Comparison of ENCODE assay signal across 8 cellular contexts in the genomic region with DNA sequence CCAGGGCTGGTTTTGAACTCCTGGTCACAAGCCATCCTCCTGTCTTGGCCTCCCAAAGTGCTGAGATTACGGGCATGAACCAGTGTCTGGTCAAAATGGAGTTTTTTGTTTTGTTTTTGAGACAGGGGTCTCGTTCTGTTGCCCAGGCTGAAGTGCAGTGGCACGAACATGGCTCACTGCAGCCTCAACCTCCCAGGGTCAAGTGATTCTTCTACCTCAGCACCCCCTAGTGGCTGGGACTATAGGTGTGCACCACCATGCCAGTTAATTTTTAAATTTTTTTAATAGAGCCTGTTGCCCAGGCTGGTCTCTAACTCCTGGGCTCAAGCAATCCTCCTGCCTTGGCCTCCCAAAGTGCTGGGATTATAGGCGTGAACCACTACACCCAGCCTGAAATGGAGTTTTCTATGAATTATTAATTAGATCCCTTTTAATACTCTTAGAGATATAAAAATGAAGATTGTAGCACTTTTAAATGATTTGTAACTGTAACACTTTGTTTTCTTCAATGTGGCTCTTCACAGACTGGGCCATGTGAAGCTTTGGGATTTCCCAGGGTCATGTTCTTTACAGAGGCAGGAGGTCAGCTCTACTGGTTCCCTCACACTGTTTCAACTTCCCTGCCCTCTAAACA.
DNase-seq lines count a peak whose midpoint lies in the region; ATAC-seq, FAIRE-seq and TF ChIP-seq lines count a peak whose summit lies in the region.

No MANE protein-coding gene starts in this region.

- no peak for ATAC-seq in stimulated activated naive B cell treated with anti-CD40 and anti-IgM and Interleukin-4, amounts not matched to agents 10 μg/mL and 1 μg/mL and 100 μg/mL, for 72 hours (replicated peaks)
- ATAC-seq in HG03439 (IDR thresholded peaks at IDR 0.05; ENCODE audit: unreplicated experiment) (no peak), GM21360 (IDR thresholded peaks at IDR 0.05; ENCODE audit: unreplicated experiment) (no peak)

- peak; percentile 51 for DNase-seq in activated CD4-positive, alpha-beta T cell treated with anti-CD3 and anti-CD28 coated beads for 48 hours
- no peak for DNase-seq in activated CD4-positive, alpha-beta T cell treated with anti-CD3 and anti-CD28 coated beads, Interleukin-2, amount 50 U/mL, for 4 hours
- DNase-seq in RPMI8226 (peak; percentile 37), foreskin fibroblast (peak in 1 of 2 donors; percentile 72), D721Med (ENCODE audit: insufficient read length, low spot score) (no peak)
- peak; percentile 13 for DNase-seq in stimulated activated naive B cell treated with anti-CD40 and anti-IgM and Interleukin-4, amounts not matched to agents 10 μg/mL and 1 μg/mL and 100 μg/mL, for 72 hours

- no peak overlapping the region for H3K27ac Mint-ChIP-seq in stimulated activated naive B cell treated with anti-CD40 and anti-IgM and Interleukin-4, amounts not matched to agents 10 μg/mL and 1 μg/mL and 100 μg/mL, for 72 hours

- FAIRE-seq in D721Med (lab: Jason Lieb, UNC), result no peak

- H3K4me1 Mint-ChIP-seq in stimulated activated naive B cell treated with anti-CD40 and anti-IgM and Interleukin-4, amounts not matched to agents 10 μg/mL and 1 μg/mL and 100 μg/mL, for 72 hours, result peaks cover 24 to 40% of the 10 kb centered on the region in 2 donors

- H3K27me3 Mint-ChIP-seq in stimulated activated naive B cell treated with anti-CD40 and anti-IgM and Interleukin-4, amounts not matched to agents 10 μg/mL and 1 μg/mL and 100 μg/mL, for 72 hours, result peaks cover 0 to 6% of the 10 kb centered on the region in 2 donors

- TF ChIP-seq CTCF in foreskin fibroblast (IDR thresholded peaks at IDR 0.05; ENCODE audit: low read depth, low read length), result peak; percentile 50
- no peak for TF ChIP-seq CTCF in D721Med (IDR thresholded peaks at IDR 0.05; ENCODE audit: insufficient read depth, missing control alignments)

- H3K4me3 Mint-ChIP-seq in stimulated activated naive B cell treated with anti-CD40 and anti-IgM and Interleukin-4, amounts not matched to agents 10 μg/mL and 1 μg/mL and 100 μg/mL, for 72 hours, result no peak overlapping the region

- H3K4me3 ChIP-seq in foreskin fibroblast (ENCODE audit: low read depth in 1 of 2, low read length in 2 of 2), result no peak overlapping the region

- peaks cover 2 to 3% of the 10 kb centered on the region in 2 donors for H3K36me3 Mint-ChIP-seq in stimulated activated naive B cell treated with anti-CD40 and anti-IgM and Interleukin-4, amounts not matched to agents 10 μg/mL and 1 μg/mL and 100 μg/mL, for 72 hours

- no peaks in the 10 kb centered on the region for H3K9me3 Mint-ChIP-seq in stimulated activated naive B cell treated with anti-CD40 and anti-IgM and Interleukin-4, amounts not matched to agents 10 μg/mL and 1 μg/mL and 100 μg/mL, for 72 hours

Comparison
In these comparisons a context has a peak if more than half of its experiments do, and no peak if none do; other contexts are left out.
1. DNase-seq: peak in activated CD4-positive, alpha-beta T cell treated with anti-CD3 and anti-CD28 coated beads for 48 hours (single experiment), RPMI8226 (single experiment) and stimulated activated naive B cell treated with anti-CD40 and anti-IgM and Interleukin-4, amounts not matched to agents 10 μg/mL and 1 μg/mL and 100 μg/mL, for 72 hours (single experiment); none in activated CD4-positive, alpha-beta T cell treated with anti-CD3 and anti-CD28 coated beads, Interleukin-2, amount 50 U/mL, for 4 hours (0 of 2) and D721Med (single experiment).